In the genomic region with DNA sequence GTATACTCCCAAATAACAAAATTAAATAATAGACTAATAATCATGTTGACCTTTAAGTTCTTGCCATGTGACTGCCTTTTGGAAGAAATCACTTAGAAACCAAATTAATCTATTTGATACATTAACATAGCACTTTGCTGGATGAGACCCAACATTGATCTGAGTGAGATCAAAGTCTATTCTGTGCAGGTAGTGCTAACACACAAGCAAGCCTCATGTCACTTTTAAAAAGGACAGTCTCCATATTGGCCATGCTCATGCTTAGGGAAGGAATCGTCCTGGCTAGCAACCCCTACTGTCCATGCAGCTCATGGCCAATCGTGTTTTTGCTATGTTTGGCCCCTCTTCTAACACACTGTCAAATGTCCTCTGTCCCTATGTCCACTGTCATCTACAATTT, we compare ENCODE assay signal across 34 cellular contexts. TPM values are rescaled to one million over a fixed set of nuclear protein-coding genes. Genes with fewer than 3 reads are reported as not detected.
"Had no signal": no experiment of that assay in that cellular context is flagged by ENCODE, and none has a peak within 500 bp of the region (broad histone marks: within the 10 kb centered on the region; RNA-seq: fewer than 3 reads in every experiment).

No MANE protein-coding gene starts in this region.

- H3K27ac ChIP-seq: adrenal gland, breast epithelium, cardiac muscle cell, colonic mucosa, esophagus muscularis mucosa, foreskin keratinocyte, gastrocnemius medialis, WERI-Rb-1 had no signal

- H3K4me3 ChIP-seq: adrenal gland, breast epithelium, cardiac muscle cell, colonic mucosa, esophagus muscularis mucosa, gastrocnemius medialis had no signal

- H3K9me3 ChIP-seq: adrenal gland, breast epithelium, colonic mucosa, esophagus muscularis mucosa, gastrocnemius medialis had no signal

- H3K36me3 ChIP-seq: adrenal gland, breast epithelium, cardiac muscle cell, colonic mucosa, WERI-Rb-1 had no signal

- H3K4me1 Mint-ChIP-seq: activated B cell treated with CpG ODN at 0.5 μM for 24 hours; activated naive CD4-positive, alpha-beta T cell treated with anti-CD3 and anti-CD28 coated beads, Interleukin-2, amount 50 U/mL, for 24 hours; activated naive CD8-positive, alpha-beta T cell treated with anti-CD3 and anti-CD28 coated beads for 36 hours; activated naive CD8-positive, alpha-beta T cell treated with anti-CD3 and anti-CD28 coated beads, Interleukin-2, amount 50 U/mL, for 24 hours; activated T-helper 17 cell treated with anti-CD3 and anti-CD28 coated beads, Interleukin-2, amount 50 U/mL, for 72 hours; brain; T-helper 17 cell had no signal

- H3K27me3 Mint-ChIP-seq: activated B cell treated with CpG ODN at 0.5 μM for 24 hours; activated CD8-positive, alpha-beta T cell treated with anti-CD3 and anti-CD28 coated beads for 36 hours; activated naive CD8-positive, alpha-beta T cell treated with anti-CD3 and anti-CD28 coated beads for 36 hours; activated T-helper 17 cell treated with anti-CD3 and anti-CD28 coated beads, Interleukin-2, amount 50 U/mL, for 72 hours had no signal

- H3K27me3 ChIP-seq: adrenal gland, breast epithelium, cardiac muscle cell, colonic mucosa, esophagus muscularis mucosa, foreskin keratinocyte, gastrocnemius medialis had no signal

- DNase-seq: activated B cell treated with CpG ODN at 0.5 μM for 24 hours; activated CD4-positive, alpha-beta T cell treated with anti-CD3 and anti-CD28 coated beads for 48 hours; activated CD4-positive, alpha-beta T cell treated with anti-CD3 and anti-CD28 coated beads, Interleukin-2, amount 50 U/mL, for 1 hour; activated CD4-positive, alpha-beta T cell treated with anti-CD3 and anti-CD28 coated beads, Interleukin-2, amount 50 U/mL, for 48 hours; activated CD8-positive, alpha-beta memory T cell treated with anti-CD3 and anti-CD28 coated beads for 24 hours; activated CD8-positive, alpha-beta T cell treated with anti-CD3 and anti-CD28 coated beads for 36 hours; activated effector memory CD4-positive, alpha-beta T cell treated with Interleukin-2 at 50 U/mL for 16 hours; activated naive CD4-positive, alpha-beta T cell treated with anti-CD3 and anti-CD28 coated beads for 36 hours; activated naive CD8-positive, alpha-beta T cell treated with anti-CD3 and anti-CD28 coated beads for 36 hours; activated naive CD8-positive, alpha-beta T cell treated with anti-CD3 and anti-CD28 coated beads, Interleukin-2, amount 50 U/mL, for 24 hours; activated T-cell treated with anti-CD3 and anti-CD28 coated beads, Interleukin-2, amount 50 U/mL, for 4 hours; adrenal gland; amygdala; aorta; central memory CD4-positive, alpha-beta T cell; cerebellar nuclear complex; colonic mucosa; effector memory CD4-positive, alpha-beta T cell; erythroblast; foreskin keratinocyte; gastrocnemius medialis; glutamatergic neuron; T-helper 1 cell; T-helper 17 cell; T1000; WERI-Rb-1 had no signal

- H3K4me1 ChIP-seq: adrenal gland, breast epithelium, colonic mucosa, gastrocnemius medialis had no signal

- H3K4me3 Mint-ChIP-seq: activated B cell treated with CpG ODN at 0.5 μM for 24 hours; activated CD8-positive, alpha-beta T cell treated with anti-CD3 and anti-CD28 coated beads for 36 hours; activated naive CD4-positive, alpha-beta T cell treated with anti-CD3 and anti-CD28 coated beads for 36 hours; activated naive CD4-positive, alpha-beta T cell treated with anti-CD3 and anti-CD28 coated beads, Interleukin-2, amount 50 U/mL, for 24 hours; activated naive CD8-positive, alpha-beta T cell treated with anti-CD3 and anti-CD28 coated beads for 36 hours; activated naive CD8-positive, alpha-beta T cell treated with anti-CD3 and anti-CD28 coated beads, Interleukin-2, amount 50 U/mL, for 24 hours; activated T-cell treated with anti-CD3 and anti-CD28 coated beads, Interleukin-2, amount 50 U/mL, for 4 hours; activated T-helper 17 cell treated with anti-CD3 and anti-CD28 coated beads, Interleukin-2, amount 50 U/mL, for 72 hours; brain; T-helper 17 cell; T-helper 2 cell treated with Interferon-gamma antibody and Interleukin-4, amounts not matched to agents 5 μg/mL and 100 μg/mL, for 36 hours had no signal

- H3K27ac Mint-ChIP-seq: activated B cell treated with CpG ODN at 0.5 μM for 24 hours; activated CD8-positive, alpha-beta T cell treated with anti-CD3 and anti-CD28 coated beads for 36 hours; activated naive CD4-positive, alpha-beta T cell treated with anti-CD3 and anti-CD28 coated beads for 36 hours; activated naive CD4-positive, alpha-beta T cell treated with anti-CD3 and anti-CD28 coated beads, Interleukin-2, amount 50 U/mL, for 24 hours; activated naive CD8-positive, alpha-beta T cell treated with anti-CD3 and anti-CD28 coated beads for 36 hours; activated naive CD8-positive, alpha-beta T cell treated with anti-CD3 and anti-CD28 coated beads, Interleukin-2, amount 50 U/mL, for 24 hours; activated T-helper 17 cell treated with anti-CD3 and anti-CD28 coated beads, Interleukin-2, amount 50 U/mL, for 72 hours; brain; T-helper 17 cell; T-helper 2 cell treated with Interferon-gamma antibody and Interleukin-4, amounts not matched to agents 5 μg/mL and 100 μg/mL, for 36 hours had no signal

- H3K9me3 Mint-ChIP-seq: activated CD8-positive, alpha-beta T cell treated with anti-CD3 and anti-CD28 coated beads for 36 hours; activated naive CD4-positive, alpha-beta T cell treated with anti-CD3 and anti-CD28 coated beads, Interleukin-2, amount 50 U/mL, for 24 hours; activated naive CD8-positive, alpha-beta T cell treated with anti-CD3 and anti-CD28 coated beads for 36 hours; activated T-cell treated with anti-CD3 and anti-CD28 coated beads, Interleukin-2, amount 50 U/mL, for 4 hours; activated T-helper 17 cell treated with anti-CD3 and anti-CD28 coated beads, Interleukin-2, amount 50 U/mL, for 72 hours; T-helper 2 cell treated with Interferon-gamma antibody and Interleukin-4, amounts not matched to agents 5 μg/mL and 100 μg/mL, for 36 hours had no signal

- ATAC-seq: activated CD4-positive, CD25-positive, alpha-beta regulatory T cell treated with anti-CD3 and anti-CD28 coated beads, Interleukin-2, amount 50 U/mL, for 24 hours; activated CD8-positive, alpha-beta T cell treated with anti-CD3 and anti-CD28 coated beads for 36 hours; activated naive CD8-positive, alpha-beta T cell treated with anti-CD3 and anti-CD28 coated beads, Interleukin-2, amount 50 U/mL, for 24 hours; activated T-cell treated with anti-CD3 and anti-CD28 coated beads, Interleukin-2, amount 50 U/mL, for 4 hours; activated T-helper 17 cell treated with anti-CD3 and anti-CD28 coated beads, Interleukin-2, amount 50 U/mL, for 72 hours; foreskin keratinocyte; gastrocnemius medialis; T-helper 17 cell had no signal

- H3K36me3 Mint-ChIP-seq: activated naive CD4-positive, alpha-beta T cell treated with anti-CD3 and anti-CD28 coated beads, Interleukin-2, amount 50 U/mL, for 24 hours; brain had no signal

RNA-seq across cellular contexts. Expression of a gene that starts 35.8 kb away (rescaled TPM):
- total RNA-seq: activated B cell treated with CpG ODN at 0.5 μM for 24 hours had no signal
